Comparison of ENCODE assay signal across 13 cellular contexts in genomic region chr12:87801860-87802720, GRCh38.
DNase-seq lines count a peak whose midpoint lies in the region; ATAC-seq and TF ChIP-seq lines count a peak whose summit lies in the region.
"Had no signal": no experiment of that assay in that cellular context is flagged by ENCODE, and none has a peak within 500 bp of the region (broad histone marks: within the 10 kb centered on the region; RNA-seq: fewer than 3 reads in every experiment).

No MANE protein-coding gene starts in this region.

- peaks cover 0 to 3% of the 10 kb centered on the region in 2 donors for H3K9me3 Mint-ChIP-seq in activated T-cell treated with anti-CD3 and anti-CD28 coated beads, Interleukin-2, amount 50 U/mL, for 72 hours

- H3K9me3 ChIP-seq in ascending aorta: no peaks in the 10 kb centered on the region
- H3K9me3 ChIP-seq: adrenal gland had no signal

- H3K4me3 ChIP-seq in ascending aorta: peak overlapping the region; percentile 26 to 29
- H3K4me3 ChIP-seq: adrenal gland had no signal

- no peaks in the 10 kb centered on the region for H3K27me3 Mint-ChIP-seq in activated T-cell treated with anti-CD3 and anti-CD28 coated beads, Interleukin-2, amount 50 U/mL, for 72 hours (ENCODE audit: low read depth)
- H3K27me3 Mint-ChIP-seq: naive thymus-derived CD8-positive, alpha-beta T cell had no signal

- peak; percentile 59 for DNase-seq in HT-29 (ENCODE audit: low spot score)
- no peak for DNase-seq in ascending aorta (ENCODE audit: low spot score in 2 of 2)
- DNase-seq in medulla oblongata (ENCODE audit: extremely low spot score): peak; percentile 9
- no peak for DNase-seq in stimulated activated naive CD4-positive, alpha-beta T cell (lab: John Stamatoyannopoulos, UW)
- no peak for DNase-seq in NCI-H1417 treated with DMSO at 0.1 percent for 48 hours (lab: John Stamatoyannopoulos, UW)
- no peak for DNase-seq in activated T-cell treated with anti-CD3 and anti-CD28 coated beads, Interleukin-2, amount 50 U/mL, for 72 hours
- DNase-seq: adrenal gland; C1 segment of cervical spinal cord; naive thymus-derived CD8-positive, alpha-beta T cell; NCI-H2171 treated with DMSO at 0.1 percent for 48 hours; stimulated activated CD4-positive, alpha-beta T cell treated with anti-CD3 and anti-CD28 coated beads, Interleukin-15, amount 100 ng/mL, for 24 hours had no signal

- H3K27ac Mint-ChIP-seq in activated T-cell treated with anti-CD3 and anti-CD28 coated beads, Interleukin-2, amount 50 U/mL, for 72 hours: no peak overlapping the region
- H3K27ac Mint-ChIP-seq: naive thymus-derived CD8-positive, alpha-beta T cell had no signal

- peak overlapping the region in 1 of 2 donors; percentile 17 for H3K27ac ChIP-seq in ascending aorta
- H3K27ac ChIP-seq: adrenal gland had no signal

- peak; percentile 65 for ATAC-seq in GM18520 (IDR thresholded peaks at IDR 0.05; ENCODE audit: unreplicated experiment)
- no peak for ATAC-seq in HG03469 (IDR thresholded peaks at IDR 0.05; ENCODE audit: unreplicated experiment)
- no peak for ATAC-seq in activated T-cell treated with anti-CD3 and anti-CD28 coated beads, Interleukin-2, amount 50 U/mL, for 72 hours (replicated peaks in 1 of 2)
- ATAC-seq: naive thymus-derived CD8-positive, alpha-beta T cell had no signal

- intact Hi-C loops in ascending aorta (cut with DNase I): no loop called here

- H3K4me1 ChIP-seq in ascending aorta: peaks cover 0 to 9% of the 10 kb centered on the region in 2 donors
- H3K4me1 ChIP-seq: adrenal gland had no signal

- no peaks in the 10 kb centered on the region for H3K36me3 Mint-ChIP-seq in activated T-cell treated with anti-CD3 and anti-CD28 coated beads, Interleukin-2, amount 50 U/mL, for 72 hours (ENCODE audit: insufficient read depth in 2 of 2)
- H3K36me3 Mint-ChIP-seq: naive thymus-derived CD8-positive, alpha-beta T cell had no signal

- no peaks in the 10 kb centered on the region for H3K36me3 ChIP-seq in ascending aorta
- H3K36me3 ChIP-seq: adrenal gland had no signal

- H3K27me3 ChIP-seq in ascending aorta: no peaks in the 10 kb centered on the region
- H3K27me3 ChIP-seq: adrenal gland had no signal

- no peaks in the 10 kb centered on the region for H3K4me1 Mint-ChIP-seq in activated T-cell treated with anti-CD3 and anti-CD28 coated beads, Interleukin-2, amount 50 U/mL, for 72 hours (ENCODE audit: low read depth)
- H3K4me1 Mint-ChIP-seq: naive thymus-derived CD8-positive, alpha-beta T cell had no signal

- H3K4me3 Mint-ChIP-seq in activated T-cell treated with anti-CD3 and anti-CD28 coated beads, Interleukin-2, amount 50 U/mL, for 72 hours: no peak overlapping the region
- H3K4me3 Mint-ChIP-seq: naive thymus-derived CD8-positive, alpha-beta T cell had no signal

- no peak for TF ChIP-seq CTCF in ascending aorta (IDR thresholded peaks at IDR 0.05)

Comparison
In these comparisons a context has a peak if more than half of its experiments do, and no peak if none do; other contexts are left out.
1. DNase-seq: peak in HT-29 (single experiment) and medulla oblongata (single experiment); none in ascending aorta (0 of 2), stimulated activated naive CD4-positive, alpha-beta T cell (0 of 6), NCI-H1417 treated with DMSO at 0.1 percent for 48 hours (single experiment) and activated T-cell treated with anti-CD3 and anti-CD28 coated beads, Interleukin-2, amount 50 U/mL, for 72 hours (0 of 2).